ENCODE assay signal across 1 cellular context in the genomic region with DNA sequence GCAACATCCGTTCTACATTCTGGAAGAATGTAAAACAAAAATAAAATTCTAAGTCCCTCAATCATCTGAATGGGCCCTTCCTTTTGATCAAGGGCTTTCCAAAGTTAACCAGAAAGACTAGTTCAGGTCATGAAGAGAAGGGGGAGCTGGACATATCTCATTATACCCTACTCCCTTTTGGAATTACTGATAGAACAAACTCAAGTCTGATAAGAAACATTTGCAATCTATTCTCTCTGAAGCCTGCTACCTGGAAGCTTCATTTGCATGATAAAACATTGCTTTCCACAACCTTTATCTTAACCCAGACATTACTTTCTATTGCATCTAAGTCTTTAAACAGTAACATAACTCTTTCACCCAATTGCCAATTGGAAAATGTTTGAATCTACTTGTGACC.
TF ChIP-seq lines count a peak whose summit lies in the region.

No MANE protein-coding gene starts in this region.

TF ChIP-seq in GM23338, 12 proteins besides CTCF, POLR2A, EP300 and RAD21:
- TF ChIP-seq REST (IDR thresholded peaks at IDR 0.05; ENCODE audit: unreplicated experiment): no peak
- TF ChIP-seq NANOG (IDR thresholded peaks at IDR 0.05; ENCODE audit: borderline replicate concordance): no peak
- no peak for TF ChIP-seq CREB1 (CRISPR knock-in tag; IDR thresholded peaks at IDR 0.05; ENCODE audit: low read depth)
- no peak for TF ChIP-seq EZH2 (IDR thresholded peaks at IDR 0.05; ENCODE audit: low read depth, unreplicated experiment)
- TF ChIP-seq POLR2AphosphoS5 (IDR thresholded peaks at IDR 0.05; ENCODE audit: low read depth): no peak
- no peak for TF ChIP-seq ZNF114 (CRISPR knock-in tag; IDR thresholded peaks at IDR 0.05)
- TF ChIP-seq ZNF462 (CRISPR knock-in tag; IDR thresholded peaks at IDR 0.05): no peak
- TF ChIP-seq, protein P1, sequence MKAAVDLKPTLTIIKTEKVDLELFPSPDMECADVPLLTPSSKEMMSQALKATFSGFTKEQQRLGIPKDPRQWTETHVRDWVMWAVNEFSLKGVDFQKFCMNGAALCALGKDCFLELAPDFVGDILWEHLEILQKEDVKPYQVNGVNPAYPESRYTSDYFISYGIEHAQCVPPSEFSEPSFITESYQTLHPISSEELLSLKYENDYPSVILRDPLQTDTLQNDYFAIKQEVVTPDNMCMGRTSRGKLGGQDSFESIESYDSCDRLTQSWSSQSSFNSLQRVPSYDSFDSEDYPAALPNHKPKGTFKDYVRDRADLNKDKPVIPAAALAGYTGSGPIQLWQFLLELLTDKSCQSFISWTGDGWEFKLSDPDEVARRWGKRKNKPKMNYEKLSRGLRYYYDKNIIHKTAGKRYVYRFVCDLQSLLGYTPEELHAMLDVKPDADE (IDR thresholded peaks at IDR 0.05): no peak
- no peak for TF ChIP-seq ZNF331 (CRISPR knock-in tag; IDR thresholded peaks at IDR 0.05; ENCODE audit: low read depth)
- TF ChIP-seq JUNB (IDR thresholded peaks at IDR 0.05; ENCODE audit: unreplicated experiment): no peak
- no peak for TF ChIP-seq STAT1 (IDR thresholded peaks at IDR 0.05; ENCODE audit: unreplicated experiment)
- no peak for TF ChIP-seq EZH2phosphoT487 (IDR thresholded peaks at IDR 0.05; ENCODE audit: unreplicated experiment)
